Comparison of ENCODE assay signal across 1 cellular context in the genomic region with DNA sequence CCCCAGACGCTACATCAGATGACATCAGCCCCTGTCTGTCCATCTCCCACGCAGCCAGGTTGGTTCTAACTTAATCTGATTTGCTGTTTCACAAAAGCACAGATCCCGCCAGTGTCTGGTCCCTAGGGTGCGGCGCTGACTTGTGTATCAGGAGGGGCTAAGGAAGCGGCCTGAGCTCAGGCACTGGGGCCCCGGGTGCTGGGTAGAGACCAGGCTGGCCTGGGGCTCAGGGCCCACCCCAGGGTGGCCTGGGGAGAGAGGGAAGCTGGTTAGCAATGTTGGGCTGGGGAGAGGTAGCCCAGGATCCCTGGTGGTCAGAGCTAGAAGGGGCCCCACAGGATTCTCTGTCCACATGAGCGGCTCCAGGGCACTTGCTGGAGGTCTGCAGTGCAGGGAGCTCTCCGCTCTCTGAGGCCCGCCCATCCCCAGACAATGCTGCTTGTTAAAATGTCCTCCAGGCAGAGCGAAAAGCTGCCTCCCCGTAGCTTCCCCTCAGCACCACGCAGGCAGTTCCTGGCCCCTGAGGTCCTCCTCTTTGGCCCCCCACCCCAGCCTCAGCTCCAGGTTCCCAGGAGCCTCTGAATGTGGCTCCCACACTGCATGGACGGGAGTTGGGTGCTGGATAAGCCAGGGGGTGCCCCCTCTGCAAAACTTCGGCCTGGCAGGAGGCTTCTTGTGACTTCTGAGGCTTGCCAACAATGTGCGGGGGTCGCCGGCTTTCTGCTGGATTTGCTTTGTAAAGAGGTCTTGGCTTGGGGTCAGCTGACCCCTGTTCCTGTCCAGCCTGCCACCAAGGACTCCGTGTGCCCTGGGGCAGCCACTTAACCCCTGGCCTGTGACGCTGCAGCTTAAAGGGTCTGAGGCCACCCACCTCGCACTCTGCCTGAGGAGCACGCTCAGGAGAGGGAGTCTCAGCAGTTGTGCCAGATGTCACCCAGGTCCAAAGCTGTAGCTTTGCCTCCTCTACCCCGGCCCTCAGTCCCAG.
TF ChIP-seq lines count a peak whose summit lies in the region.

No MANE protein-coding gene starts in this region.

TF ChIP-seq in HepG2, 621 proteins besides CTCF, POLR2A, EP300 and RAD21 (continued from another document):
- TF ChIP-seq NR2C2 (CRISPR knock-in tag; IDR thresholded peaks at IDR 0.05; ENCODE audit: borderline replicate concordance) (no peak), JUND (CRISPR knock-in tag; IDR thresholded peaks at IDR 0.05) (no peak), HOXA5 (CRISPR knock-in tag; IDR thresholded peaks at IDR 0.05) (no peak), MXD4 (CRISPR knock-in tag; IDR thresholded peaks at IDR 0.05) (no peak), ZFAT (CRISPR knock-in tag; conservative IDR thresholded peaks at IDR 0.05) (no peak), SMARCC2 (IDR thresholded peaks at IDR 0.05) (no peak), HDAC1 (CRISPR knock-in tag; IDR thresholded peaks at IDR 0.05) (no peak), TBX2 (CRISPR knock-in tag; IDR thresholded peaks at IDR 0.05; ENCODE audit: borderline replicate concordance) (no peak), ZNF746 (CRISPR knock-in tag; IDR thresholded peaks at IDR 0.05) (no peak), PRPF4 (IDR thresholded peaks at IDR 0.05; ENCODE audit: low read depth, low read length, poor library complexity, severe bottlenecking) (no peak), POLR2G (IDR thresholded peaks at IDR 0.05; ENCODE audit: low read depth, low read length) (no peak), JARID2 (CRISPR knock-in tag; IDR thresholded peaks at IDR 0.05; ENCODE audit: insufficient replicate concordance) (no peak), ZBTB8A (CRISPR knock-in tag; IDR thresholded peaks at IDR 0.05; ENCODE audit: borderline replicate concordance, low read depth) (no peak), PITX1 (CRISPR knock-in tag; IDR thresholded peaks at IDR 0.05) (no peak)
- TF ChIP-seq, protein P1, sequence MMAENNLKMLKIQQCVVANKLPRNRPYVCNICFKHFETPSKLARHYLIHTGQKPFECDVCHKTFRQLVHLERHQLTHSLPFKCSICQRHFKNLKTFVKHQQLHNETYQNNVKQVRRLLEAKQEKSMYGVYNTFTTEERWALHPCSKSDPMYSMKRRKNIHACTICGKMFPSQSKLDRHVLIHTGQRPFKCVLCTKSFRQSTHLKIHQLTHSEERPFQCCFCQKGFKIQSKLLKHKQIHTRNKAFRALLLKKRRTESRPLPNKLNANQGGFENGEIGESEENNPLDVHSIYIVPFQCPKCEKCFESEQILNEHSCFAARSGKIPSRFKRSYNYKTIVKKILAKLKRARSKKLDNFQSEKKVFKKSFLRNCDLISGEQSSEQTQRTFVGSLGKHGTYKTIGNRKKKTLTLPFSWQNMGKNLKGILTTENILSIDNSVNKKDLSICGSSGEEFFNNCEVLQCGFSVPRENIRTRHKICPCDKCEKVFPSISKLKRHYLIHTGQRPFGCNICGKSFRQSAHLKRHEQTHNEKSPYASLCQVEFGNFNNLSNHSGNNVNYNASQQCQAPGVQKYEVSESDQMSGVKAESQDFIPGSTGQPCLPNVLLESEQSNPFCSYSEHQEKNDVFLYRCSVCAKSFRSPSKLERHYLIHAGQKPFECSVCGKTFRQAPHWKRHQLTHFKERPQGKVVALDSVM (CRISPR knock-in tag; IDR thresholded peaks at IDR 0.05) = no peak
